In genomic region chr9:111890254-111890791, GRCh38 we compare ENCODE assay signal across 24 cellular contexts.
"Had no signal": no experiment of that assay in that cellular context is flagged by ENCODE, and none has a peak within 500 bp of the region (broad histone marks: within the 10 kb centered on the region; RNA-seq: fewer than 3 reads in every experiment).

No MANE protein-coding gene starts in this region.

- H3K36me3 ChIP-seq: brain microvascular endothelial cell, cardiac muscle cell had no signal

- ATAC-seq: activated T-cell treated with anti-CD3 and anti-CD28 coated beads, Interleukin-2, amount 50 U/mL, for 4 hours; activated T-helper 17 cell treated with anti-CD3 and anti-CD28 coated beads, Interleukin-2, amount 50 U/mL, for 72 hours; T-cell had no signal

- H3K27me3 ChIP-seq: brain microvascular endothelial cell, cardiac muscle cell had no signal

- H3K4me3 ChIP-seq: cardiac muscle cell had no signal

- FAIRE-seq: RCC 7860, TTC549 had no signal

- H3K27ac ChIP-seq: brain microvascular endothelial cell, cardiac muscle cell had no signal

- DNase-seq: activated CD4-positive, alpha-beta memory T cell treated with anti-CD3 and anti-CD28 coated beads for 36 hours; activated CD4-positive, alpha-beta T cell treated with anti-CD3 and anti-CD28 coated beads, Interleukin-2, amount 10 ng/mL, durations not matched to agents 7 days and 5 days; activated CD4-positive, CD25-positive, alpha-beta regulatory T cell; activated CD8-positive, alpha-beta memory T cell treated with anti-CD3 and anti-CD28 coated beads for 24 hours; activated gamma-delta T cell treated with Interleukin-2 at 50 U/mL for 16 hours; activated naive CD4-positive, alpha-beta T cell treated with anti-CD3 and anti-CD28 coated beads, Interleukin-2, amount 10 ng/mL, durations not matched to agents 7 days and 5 days; activated naive CD8-positive, alpha-beta T cell treated with anti-CD3 and anti-CD28 coated beads for 36 hours; activated T-cell treated with anti-CD3 and anti-CD28 coated beads, Interleukin-2, amount 50 U/mL, for 4 hours; brain microvascular endothelial cell; Karpas-422; NCI-H1417; NCI-H1930; NCI-H226; NCI-H510A; NCI-H526 treated with DMSO at 0.1 percent for 48 hours; NK-92 treated with Interleukin-12 subunit alpha and Interleukin-12 subunit beta, amount 100 ng/mL, for 24 hours; SHP77 treated with DMSO at 0.1 percent for 48 hours; T-cell; T-helper 2 cell; T1000 had no signal
